ENCODE assay signal across 8 cellular contexts in the genomic region with DNA sequence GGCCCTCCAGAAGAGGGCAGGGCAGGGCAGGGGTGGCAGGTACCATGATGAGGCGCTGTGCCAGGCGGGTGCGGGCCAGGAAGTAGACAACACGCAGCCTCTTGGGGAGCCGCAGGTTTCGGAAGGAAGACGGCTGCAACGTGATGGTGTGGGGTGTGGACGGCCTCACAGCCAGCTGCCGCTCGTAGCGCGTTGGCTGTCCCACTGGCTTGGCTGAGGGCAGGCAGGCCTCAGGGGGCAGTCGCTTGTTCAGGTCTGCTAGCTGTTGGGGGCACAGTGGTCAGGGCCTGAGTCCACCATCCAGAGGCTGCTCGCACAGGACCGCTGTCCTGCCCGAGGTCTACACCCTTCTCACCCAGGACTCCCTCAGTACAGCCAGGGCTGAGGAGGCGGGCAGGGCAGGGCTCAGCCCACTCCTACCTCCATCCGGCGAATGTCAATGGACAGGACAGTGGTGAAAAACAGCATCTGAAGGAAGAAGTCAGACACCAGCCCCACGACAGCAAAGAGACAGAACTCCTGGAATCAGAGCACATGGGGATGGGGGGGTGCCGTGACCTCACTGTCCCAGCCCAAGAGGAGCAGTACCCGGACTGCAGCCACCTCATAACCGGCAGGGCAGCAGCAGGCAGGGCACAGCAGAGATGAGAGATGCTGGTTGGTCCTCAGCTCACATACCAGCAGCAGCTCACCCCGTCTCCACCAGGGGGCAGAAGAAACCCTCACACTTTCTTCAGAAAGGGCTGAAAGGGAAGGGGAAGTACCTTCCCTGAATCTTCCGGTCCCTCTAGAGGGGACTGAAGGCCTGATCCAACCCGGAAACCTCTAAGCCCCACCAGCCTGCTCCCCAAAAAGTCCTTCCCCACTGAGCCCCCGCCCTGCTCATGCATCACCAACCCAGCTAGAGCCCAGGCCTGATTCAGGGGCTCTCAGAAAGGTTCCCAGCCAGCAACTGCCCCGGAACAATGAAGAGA. TPM values are rescaled to one million over a fixed set of nuclear protein-coding genes. Genes with fewer than 3 reads are reported as not detected.
DNase-seq lines count a peak whose midpoint lies in the region; ATAC-seq lines count a peak whose summit lies in the region.

No MANE protein-coding gene starts in this region.

- peak overlapping the region; percentile 80 for H3K27ac ChIP-seq in layer of hippocampus (ENCODE audit: low read depth, low read length)

- no peaks in the 10 kb centered on the region for H3K27me3 ChIP-seq in layer of hippocampus (ENCODE audit: control insufficient read depth, insufficient read depth, low read length)

- DNase-seq in NCI-H2107 treated with DMSO at 0.1 percent for 48 hours (lab: John Stamatoyannopoulos, UW; ENCODE audit: unreplicated experiment) (peak; percentile 50), NCI-H2107 (lab: John Stamatoyannopoulos, UW) (no peak), NCI-H2227 (lab: John Stamatoyannopoulos, UW; ENCODE audit: unreplicated experiment) (peak; percentile 83), cerebellum (ENCODE audit: low spot score) (peak; percentile 85)
- DNase-seq in activated CD4-positive, CD25-positive, alpha-beta regulatory T cell treated with anti-CD3 and anti-CD28 coated beads, Interleukin-2, amount 50 U/mL, for 72 hours = peak; percentile 89
- peak; percentile 77 to 86 for DNase-seq in stimulated activated CD4-positive, alpha-beta T cell treated with anti-CD3 and anti-CD28 coated beads, Interleukin-1b, Interleukin-23, amount 100 ng/mL, for 4 hours (ENCODE audit: low read depth in 2 of 2)

- ATAC-seq in HG03066 (IDR thresholded peaks at IDR 0.05; ENCODE audit: low read depth, unreplicated experiment) = peak; percentile 80

RNA-seq across cellular contexts. Expression of gene PTPN23, which starts 40.0 kb away (rescaled TPM):
- 12.8 TPM for total RNA-seq in cerebellum

RNA-seq across cellular contexts. Expression of gene SCAP, which starts 54.9 kb away (rescaled TPM):
- 63.3 TPM for total RNA-seq in cerebellum
